In genomic region chr3:59425371-59425770, GRCh38 we compare ENCODE assay signal across 12 cellular contexts.
A peak's percentile ranks its signal among the peaks of the same experiment; 100 is the strongest.
DNase-seq lines count a peak whose midpoint lies in the region; ATAC-seq and TF ChIP-seq lines count a peak whose summit lies in the region.
"Had no signal": no experiment of that assay in that cellular context is flagged by ENCODE, and none has a peak within 500 bp of the region (broad histone marks: within the 10 kb centered on the region; RNA-seq: fewer than 3 reads in every experiment).

No MANE protein-coding gene starts in this region.

- no peaks in the 10 kb centered on the region for H3K36me3 ChIP-seq in adrenal gland (replicated peaks in 1 of 2)
- H3K36me3 ChIP-seq in endodermal cell (ENCODE audit: control insufficient read depth, insufficient read depth, low read length) = no peaks in the 10 kb centered on the region
- H3K36me3 ChIP-seq: Peyer's patch had no signal

- H3K4me3 Mint-ChIP-seq in HFFc6 (peak overlapping the region; percentile 9; the same call in 1 of the 2 replicates), endodermal cell (no peak overlapping the region)

- TF ChIP-seq POLR2A in adrenal gland (IDR thresholded peaks at IDR 0.05) = no peak

- H3K4me3 ChIP-seq in AG09309 (ENCODE audit: control insufficient read depth, low read depth, low read length) (no peak overlapping the region), astrocyte of the cerebellum (ENCODE audit: low read depth, low read length) (no peak overlapping the region), adrenal gland (no peak overlapping the region), endodermal cell (ENCODE audit: low read length) (no peak overlapping the region)
- H3K4me3 ChIP-seq: coronary artery, Peyer's patch had no signal

- ATAC-seq in GM19395 (IDR thresholded peaks at IDR 0.05; ENCODE audit: unreplicated experiment) = no peak

- DNase-seq in AG09309 (ENCODE audit: low read depth) (peak; percentile 24), HFFc6 (peak; percentile 3), astrocyte of the cerebellum (ENCODE audit: low read depth) (peak; percentile 29), left kidney (ENCODE audit: low read depth, low spot score) (peak; percentile 75), adrenal gland (no peak), endodermal cell (no peak)
- DNase-seq in stimulated activated CD4-positive, alpha-beta T cell treated with anti-CD3 and anti-CD28 coated beads, Interleukin-15, amount 100 ng/mL, for 24 hours = no peak
- DNase-seq: islet precursor cell, NCI-H2029, Peyer's patch had no signal

- no peaks in the 10 kb centered on the region for H3K27me3 ChIP-seq in adrenal gland
- H3K27me3 ChIP-seq in endodermal cell (ENCODE audit: control insufficient read depth, insufficient read depth, low read length, poor library complexity, severe bottlenecking) = no peaks in the 10 kb centered on the region
- H3K27me3 ChIP-seq: Peyer's patch had no signal

- H3K4me1 ChIP-seq in adrenal gland (replicated peaks in 1 of 2) = no peaks in the 10 kb centered on the region
- H3K4me1 ChIP-seq in endodermal cell (ENCODE audit: control insufficient read depth, insufficient read depth, low read length) = no peaks in the 10 kb centered on the region
- H3K4me1 ChIP-seq: Peyer's patch had no signal

- H3K9me3 Mint-ChIP-seq in HFFc6 (peaks cover 24% of the 10 kb centered on the region), endodermal cell (no peaks in the 10 kb centered on the region)

- H3K27ac Mint-ChIP-seq in HFFc6 = peak overlapping the region; percentile 54; the same call in 1 of the 2 replicates
- H3K27ac Mint-ChIP-seq in endodermal cell = no peak overlapping the region

- no peaks in the 10 kb centered on the region for H3K36me3 Mint-ChIP-seq in HFFc6 (ENCODE audit: low read depth)
- H3K36me3 Mint-ChIP-seq in endodermal cell (ENCODE audit: low read depth) = no peaks in the 10 kb centered on the region

- H3K27ac ChIP-seq in adrenal gland (no peak overlapping the region), endodermal cell (ENCODE audit: low read depth, low read length) (no peak overlapping the region)
- H3K27ac ChIP-seq: coronary artery, Peyer's patch had no signal

- H3K4me1 Mint-ChIP-seq in HFFc6 (ENCODE audit: low read depth) (peaks cover 22% of the 10 kb centered on the region; the same call in 1 of the 2 replicates), endodermal cell (peaks cover 5% of the 10 kb centered on the region)

- H3K9ac ChIP-seq in endodermal cell (ENCODE audit: extremely low read depth, low read length, poor library complexity, severe bottlenecking) = no peak overlapping the region

- no peaks in the 10 kb centered on the region; the same call in 1 of the 2 replicates for H3K27me3 Mint-ChIP-seq in HFFc6 (ENCODE audit: insufficient read depth)
- peaks cover 6% of the 10 kb centered on the region for H3K27me3 Mint-ChIP-seq in endodermal cell (ENCODE audit: insufficient read depth)

- in situ Hi-C loops in astrocyte of the cerebellum (cut with HindIII; ENCODE audit: low sequenced_read_pairs) = no loop called here

- no peak for TF ChIP-seq CTCF in AG09309 (IDR thresholded peaks at IDR 0.05; ENCODE audit: control insufficient read depth, insufficient read depth, low read depth, low read length, missing control alignments)
- TF ChIP-seq CTCF in HFFc6 (IDR thresholded peaks at IDR 0.05) = no peak
- no peak for TF ChIP-seq CTCF in astrocyte of the cerebellum (IDR thresholded peaks at IDR 0.05; ENCODE audit: low read depth, low read length, missing control alignments)
- TF ChIP-seq CTCF in adrenal gland (IDR thresholded peaks at IDR 0.05) = no peak
- no peak for TF ChIP-seq CTCF in endodermal cell (conservative IDR thresholded peaks at IDR 0.05)

- H3K9me3 ChIP-seq in adrenal gland (replicated peaks in 1 of 3) = no peaks in the 10 kb centered on the region
- H3K9me3 ChIP-seq in endodermal cell (ENCODE audit: control insufficient read depth, low read length) = no peaks in the 10 kb centered on the region
- H3K9me3 ChIP-seq: Peyer's patch had no signal

- intact Hi-C loops in adrenal gland (cut with DNase I) = no loop called here

- 40 to 54% (median 51%) methylated on average over 8 of the region's 8 CpGs for WGBS in adrenal gland, 4 donors
- 84 to 89% methylated on average over 6 to 8 of the region's 8 CpGs for WGBS in endodermal cell (ENCODE audit: insufficient coverage in 1 of 2, insufficient read length in 1 of 2), 2 experiments

Comparison
In these comparisons a context has a peak if more than half of its experiments do, and no peak if none do; other contexts are left out.
1. DNase-seq: peak in AG09309 (single experiment), HFFc6 (single experiment), astrocyte of the cerebellum (single experiment) and left kidney (single experiment); none in adrenal gland (0 of 7), endodermal cell (single experiment) and stimulated activated CD4-positive, alpha-beta T cell treated with anti-CD3 and anti-CD28 coated beads, Interleukin-15, amount 100 ng/mL, for 24 hours (single experiment).